Comparison of ENCODE assay signal across 1 cellular context in the genomic region with DNA sequence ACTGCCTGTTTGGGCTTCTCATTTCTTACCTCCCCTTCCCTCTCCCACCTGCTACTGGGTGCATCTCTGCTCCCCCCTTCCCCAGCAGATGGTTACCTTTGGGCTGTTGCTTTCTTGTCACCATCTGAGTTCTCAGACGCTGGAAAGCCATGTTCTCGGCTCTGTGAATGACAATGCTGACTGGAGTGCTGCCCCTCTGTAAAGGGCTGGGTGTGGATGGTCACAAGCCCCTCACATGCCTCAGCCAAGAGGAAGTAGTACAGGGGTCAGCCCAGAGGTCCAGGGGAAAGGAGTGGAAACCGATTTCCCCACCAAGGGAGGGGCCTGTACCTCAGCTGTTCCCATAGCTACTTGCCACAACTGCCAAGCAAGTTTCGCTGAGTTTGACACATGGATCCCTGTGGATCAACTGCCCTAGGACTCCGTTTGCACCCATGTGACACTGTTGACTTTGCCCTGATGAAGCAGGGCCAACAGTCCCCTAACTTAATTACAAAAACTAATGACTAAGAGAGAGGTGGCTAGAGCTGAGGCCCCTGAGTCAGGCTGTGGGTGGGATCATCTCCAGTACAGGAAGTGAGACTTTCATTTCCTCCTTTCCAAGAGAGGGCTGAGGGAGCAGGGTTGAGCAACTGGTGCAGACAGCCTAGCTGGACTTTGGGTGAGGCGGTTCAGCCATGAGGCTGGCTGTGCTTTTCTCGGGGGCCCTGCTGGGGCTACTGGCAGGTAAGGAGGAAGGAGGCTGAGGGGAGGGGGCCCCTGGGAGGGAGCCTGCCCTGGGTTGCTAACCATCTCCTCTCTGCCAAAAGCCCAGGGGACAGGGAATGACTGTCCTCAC.
TF ChIP-seq lines count a peak whose summit lies in the region.

A gene with protein sequence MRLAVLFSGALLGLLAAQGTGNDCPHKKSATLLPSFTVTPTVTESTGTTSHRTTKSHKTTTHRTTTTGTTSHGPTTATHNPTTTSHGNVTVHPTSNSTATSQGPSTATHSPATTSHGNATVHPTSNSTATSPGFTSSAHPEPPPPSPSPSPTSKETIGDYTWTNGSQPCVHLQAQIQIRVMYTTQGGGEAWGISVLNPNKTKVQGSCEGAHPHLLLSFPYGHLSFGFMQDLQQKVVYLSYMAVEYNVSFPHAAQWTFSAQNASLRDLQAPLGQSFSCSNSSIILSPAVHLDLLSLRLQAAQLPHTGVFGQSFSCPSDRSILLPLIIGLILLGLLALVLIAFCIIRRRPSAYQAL (plus strand): TSS at position 638 of the 838 bp plus-strand sequence. CDS start 40 bp downstream, at position 678.

TF ChIP-seq in HEK293, 187 proteins besides CTCF, POLR2A, EP300 and RAD21 (continued from another document and continues in another):
- TF ChIP-seq, protein P1, sequence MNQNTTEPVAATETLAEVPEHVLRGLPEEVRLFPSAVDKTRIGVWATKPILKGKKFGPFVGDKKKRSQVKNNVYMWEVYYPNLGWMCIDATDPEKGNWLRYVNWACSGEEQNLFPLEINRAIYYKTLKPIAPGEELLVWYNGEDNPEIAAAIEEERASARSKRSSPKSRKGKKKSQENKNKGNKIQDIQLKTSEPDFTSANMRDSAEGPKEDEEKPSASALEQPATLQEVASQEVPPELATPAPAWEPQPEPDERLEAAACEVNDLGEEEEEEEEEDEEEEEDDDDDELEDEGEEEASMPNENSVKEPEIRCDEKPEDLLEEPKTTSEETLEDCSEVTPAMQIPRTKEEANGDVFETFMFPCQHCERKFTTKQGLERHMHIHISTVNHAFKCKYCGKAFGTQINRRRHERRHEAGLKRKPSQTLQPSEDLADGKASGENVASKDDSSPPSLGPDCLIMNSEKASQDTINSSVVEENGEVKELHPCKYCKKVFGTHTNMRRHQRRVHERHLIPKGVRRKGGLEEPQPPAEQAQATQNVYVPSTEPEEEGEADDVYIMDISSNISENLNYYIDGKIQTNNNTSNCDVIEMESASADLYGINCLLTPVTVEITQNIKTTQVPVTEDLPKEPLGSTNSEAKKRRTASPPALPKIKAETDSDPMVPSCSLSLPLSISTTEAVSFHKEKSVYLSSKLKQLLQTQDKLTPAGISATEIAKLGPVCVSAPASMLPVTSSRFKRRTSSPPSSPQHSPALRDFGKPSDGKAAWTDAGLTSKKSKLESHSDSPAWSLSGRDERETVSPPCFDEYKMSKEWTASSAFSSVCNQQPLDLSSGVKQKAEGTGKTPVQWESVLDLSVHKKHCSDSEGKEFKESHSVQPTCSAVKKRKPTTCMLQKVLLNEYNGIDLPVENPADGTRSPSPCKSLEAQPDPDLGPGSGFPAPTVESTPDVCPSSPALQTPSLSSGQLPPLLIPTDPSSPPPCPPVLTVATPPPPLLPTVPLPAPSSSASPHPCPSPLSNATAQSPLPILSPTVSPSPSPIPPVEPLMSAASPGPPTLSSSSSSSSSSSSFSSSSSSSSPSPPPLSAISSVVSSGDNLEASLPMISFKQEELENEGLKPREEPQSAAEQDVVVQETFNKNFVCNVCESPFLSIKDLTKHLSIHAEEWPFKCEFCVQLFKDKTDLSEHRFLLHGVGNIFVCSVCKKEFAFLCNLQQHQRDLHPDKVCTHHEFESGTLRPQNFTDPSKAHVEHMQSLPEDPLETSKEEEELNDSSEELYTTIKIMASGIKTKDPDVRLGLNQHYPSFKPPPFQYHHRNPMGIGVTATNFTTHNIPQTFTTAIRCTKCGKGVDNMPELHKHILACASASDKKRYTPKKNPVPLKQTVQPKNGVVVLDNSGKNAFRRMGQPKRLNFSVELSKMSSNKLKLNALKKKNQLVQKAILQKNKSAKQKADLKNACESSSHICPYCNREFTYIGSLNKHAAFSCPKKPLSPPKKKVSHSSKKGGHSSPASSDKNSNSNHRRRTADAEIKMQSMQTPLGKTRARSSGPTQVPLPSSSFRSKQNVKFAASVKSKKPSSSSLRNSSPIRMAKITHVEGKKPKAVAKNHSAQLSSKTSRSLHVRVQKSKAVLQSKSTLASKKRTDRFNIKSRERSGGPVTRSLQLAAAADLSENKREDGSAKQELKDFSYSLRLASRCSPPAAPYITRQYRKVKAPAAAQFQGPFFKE (tag by site-specific recombination; IDR thresholded peaks at IDR 0.05; ENCODE audit: borderline replicate concordance): no peak
- TF ChIP-seq MEIS1 (CRISPR knock-in tag; IDR thresholded peaks at IDR 0.05; ENCODE audit: borderline replicate concordance) (no peak), ZNF10 (tag by site-specific recombination; IDR thresholded peaks at IDR 0.05) (peak; percentile 46; the same call in 1 of the 2 replicates), GLI2 (tag by site-specific recombination; IDR thresholded peaks at IDR 0.05; ENCODE audit: borderline replicate concordance, low read depth) (no peak), ZNF560 (tag by site-specific recombination; IDR thresholded peaks at IDR 0.05; ENCODE audit: borderline replicate concordance) (no peak), ZXDB (tag by site-specific recombination; IDR thresholded peaks at IDR 0.05) (peak; percentile 62; the same call in 1 of the 2 replicates), ZNF214 (tag by site-specific recombination; IDR thresholded peaks at IDR 0.05; ENCODE audit: borderline replicate concordance) (no peak), ZBTB20 (tag by site-specific recombination; IDR thresholded peaks at IDR 0.05) (peak; percentile 76; the same call in 1 of the 2 replicates), ZFP37 (tag by site-specific recombination; IDR thresholded peaks at IDR 0.05) (peak; percentile 40), ZNF544 (tag by site-specific recombination; IDR thresholded peaks at IDR 0.05) (no peak), ZNF626 (tag by site-specific recombination; IDR thresholded peaks at IDR 0.05) (no peak), ZNF24 (tag by site-specific recombination; IDR thresholded peaks at IDR 0.05) (no peak), ZNF416 (tag by site-specific recombination; IDR thresholded peaks at IDR 0.05) (no peak), OSR2 (tag by site-specific recombination; IDR thresholded peaks at IDR 0.05) (no peak; the same call in 1 of the 2 replicates), ZNF549 (tag by site-specific recombination; IDR thresholded peaks at IDR 0.05) (no peak), ZNF837 (tag by site-specific recombination; IDR thresholded peaks at IDR 0.05) (no peak), ZNF677 (tag by site-specific recombination; IDR thresholded peaks at IDR 0.05) (no peak), HOXD13 (CRISPR knock-in tag; IDR thresholded peaks at IDR 0.05; ENCODE audit: borderline replicate concordance) (no peak), OVOL3 (tag by site-specific recombination; IDR thresholded peaks at IDR 0.05) (no peak), GLIS2 (tag by site-specific recombination; IDR thresholded peaks at IDR 0.05) (peak; percentile 55), ZNF791 (tag by site-specific recombination; IDR thresholded peaks at IDR 0.05) (no peak), ZNF239 (tag by site-specific recombination; IDR thresholded peaks at IDR 0.05) (no peak), ZBTB8A (tag by site-specific recombination; IDR thresholded peaks at IDR 0.05) (no peak; the same call in 1 of the 2 replicates), ZNF548 (tag by site-specific recombination; IDR thresholded peaks at IDR 0.05) (no peak), ZNF174 (tag by site-specific recombination; IDR thresholded peaks at IDR 0.05) (no peak), ZNF248 (tag by site-specific recombination; IDR thresholded peaks at IDR 0.05) (no peak), BCL11A (tag by site-specific recombination; IDR thresholded peaks at IDR 0.05; ENCODE audit: low read depth) (peak; percentile 78), ZFHX2 (tag by site-specific recombination; conservative IDR thresholded peaks at IDR 0.05) (no peak), KLF9 (tag by site-specific recombination; IDR thresholded peaks at IDR 0.05; ENCODE audit: low read depth) (0 out of 2 replicates have a peak, but pooled peaks have one; percentile 17), ZBTB17 (tag by site-specific recombination; IDR thresholded peaks at IDR 0.05) (peak; percentile 97), ZNF223 (tag by site-specific recombination; IDR thresholded peaks at IDR 0.05) (no peak), ZNF555 (tag by site-specific recombination; conservative IDR thresholded peaks at IDR 0.05) (no peak)
- TF ChIP-seq, protein P2, sequence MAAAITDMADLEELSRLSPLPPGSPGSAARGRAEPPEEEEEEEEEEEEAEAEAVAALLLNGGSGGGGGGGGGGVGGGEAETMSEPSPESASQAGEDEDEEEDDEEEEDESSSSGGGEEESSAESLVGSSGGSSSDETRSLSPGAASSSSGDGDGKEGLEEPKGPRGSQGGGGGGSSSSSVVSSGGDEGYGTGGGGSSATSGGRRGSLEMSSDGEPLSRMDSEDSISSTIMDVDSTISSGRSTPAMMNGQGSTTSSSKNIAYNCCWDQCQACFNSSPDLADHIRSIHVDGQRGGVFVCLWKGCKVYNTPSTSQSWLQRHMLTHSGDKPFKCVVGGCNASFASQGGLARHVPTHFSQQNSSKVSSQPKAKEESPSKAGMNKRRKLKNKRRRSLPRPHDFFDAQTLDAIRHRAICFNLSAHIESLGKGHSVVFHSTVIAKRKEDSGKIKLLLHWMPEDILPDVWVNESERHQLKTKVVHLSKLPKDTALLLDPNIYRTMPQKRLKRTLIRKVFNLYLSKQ (tag by site-specific recombination; IDR thresholded peaks at IDR 0.05; ENCODE audit: borderline replicate concordance): no peak
- TF ChIP-seq, protein P3, sequence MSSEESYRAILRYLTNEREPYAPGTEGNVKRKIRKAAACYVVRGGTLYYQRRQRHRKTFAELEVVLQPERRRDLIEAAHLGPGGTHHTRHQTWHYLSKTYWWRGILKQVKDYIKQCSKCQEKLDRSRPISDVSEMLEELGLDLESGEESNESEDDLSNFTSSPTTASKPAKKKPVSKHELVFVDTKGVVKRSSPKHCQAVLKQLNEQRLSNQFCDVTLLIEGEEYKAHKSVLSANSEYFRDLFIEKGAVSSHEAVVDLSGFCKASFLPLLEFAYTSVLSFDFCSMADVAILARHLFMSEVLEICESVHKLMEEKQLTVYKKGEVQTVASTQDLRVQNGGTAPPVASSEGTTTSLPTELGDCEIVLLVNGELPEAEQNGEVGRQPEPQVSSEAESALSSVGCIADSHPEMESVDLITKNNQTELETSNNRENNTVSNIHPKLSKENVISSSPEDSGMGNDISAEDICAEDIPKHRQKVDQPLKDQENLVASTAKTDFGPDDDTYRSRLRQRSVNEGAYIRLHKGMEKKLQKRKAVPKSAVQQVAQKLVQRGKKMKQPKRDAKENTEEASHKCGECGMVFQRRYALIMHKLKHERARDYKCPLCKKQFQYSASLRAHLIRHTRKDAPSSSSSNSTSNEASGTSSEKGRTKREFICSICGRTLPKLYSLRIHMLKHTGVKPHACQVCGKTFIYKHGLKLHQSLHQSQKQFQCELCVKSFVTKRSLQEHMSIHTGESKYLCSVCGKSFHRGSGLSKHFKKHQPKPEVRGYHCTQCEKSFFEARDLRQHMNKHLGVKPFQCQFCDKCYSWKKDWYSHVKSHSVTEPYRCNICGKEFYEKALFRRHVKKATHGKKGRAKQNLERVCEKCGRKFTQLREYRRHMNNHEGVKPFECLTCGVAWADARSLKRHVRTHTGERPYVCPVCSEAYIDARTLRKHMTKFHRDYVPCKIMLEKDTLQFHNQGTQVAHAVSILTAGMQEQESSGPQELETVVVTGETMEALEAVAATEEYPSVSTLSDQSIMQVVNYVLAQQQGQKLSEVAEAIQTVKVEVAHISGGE (tag by site-specific recombination; conservative IDR thresholded peaks at IDR 0.05; ENCODE audit: low read depth): peak; percentile 42; the same call in 1 of the 2 replicates
- TF ChIP-seq, protein P4, sequence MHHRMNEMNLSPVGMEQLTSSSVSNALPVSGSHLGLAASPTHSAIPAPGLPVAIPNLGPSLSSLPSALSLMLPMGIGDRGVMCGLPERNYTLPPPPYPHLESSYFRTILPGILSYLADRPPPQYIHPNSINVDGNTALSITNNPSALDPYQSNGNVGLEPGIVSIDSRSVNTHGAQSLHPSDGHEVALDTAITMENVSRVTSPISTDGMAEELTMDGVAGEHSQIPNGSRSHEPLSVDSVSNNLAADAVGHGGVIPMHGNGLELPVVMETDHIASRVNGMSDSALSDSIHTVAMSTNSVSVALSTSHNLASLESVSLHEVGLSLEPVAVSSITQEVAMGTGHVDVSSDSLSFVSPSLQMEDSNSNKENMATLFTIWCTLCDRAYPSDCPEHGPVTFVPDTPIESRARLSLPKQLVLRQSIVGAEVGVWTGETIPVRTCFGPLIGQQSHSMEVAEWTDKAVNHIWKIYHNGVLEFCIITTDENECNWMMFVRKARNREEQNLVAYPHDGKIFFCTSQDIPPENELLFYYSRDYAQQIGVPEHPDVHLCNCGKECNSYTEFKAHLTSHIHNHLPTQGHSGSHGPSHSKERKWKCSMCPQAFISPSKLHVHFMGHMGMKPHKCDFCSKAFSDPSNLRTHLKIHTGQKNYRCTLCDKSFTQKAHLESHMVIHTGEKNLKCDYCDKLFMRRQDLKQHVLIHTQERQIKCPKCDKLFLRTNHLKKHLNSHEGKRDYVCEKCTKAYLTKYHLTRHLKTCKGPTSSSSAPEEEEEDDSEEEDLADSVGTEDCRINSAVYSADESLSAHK (tag by site-specific recombination; IDR thresholded peaks at IDR 0.05): peak; percentile 78
- TF ChIP-seq, protein P5, sequence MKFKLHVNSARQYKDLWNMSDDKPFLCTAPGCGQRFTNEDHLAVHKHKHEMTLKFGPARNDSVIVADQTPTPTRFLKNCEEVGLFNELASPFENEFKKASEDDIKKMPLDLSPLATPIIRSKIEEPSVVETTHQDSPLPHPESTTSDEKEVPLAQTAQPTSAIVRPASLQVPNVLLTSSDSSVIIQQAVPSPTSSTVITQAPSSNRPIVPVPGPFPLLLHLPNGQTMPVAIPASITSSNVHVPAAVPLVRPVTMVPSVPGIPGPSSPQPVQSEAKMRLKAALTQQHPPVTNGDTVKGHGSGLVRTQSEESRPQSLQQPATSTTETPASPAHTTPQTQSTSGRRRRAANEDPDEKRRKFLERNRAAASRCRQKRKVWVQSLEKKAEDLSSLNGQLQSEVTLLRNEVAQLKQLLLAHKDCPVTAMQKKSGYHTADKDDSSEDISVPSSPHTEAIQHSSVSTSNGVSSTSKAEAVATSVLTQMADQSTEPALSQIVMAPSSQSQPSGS (tag by site-specific recombination; IDR thresholded peaks at IDR 0.05; ENCODE audit: low read depth): no peak
- TF ChIP-seq, protein P6, sequence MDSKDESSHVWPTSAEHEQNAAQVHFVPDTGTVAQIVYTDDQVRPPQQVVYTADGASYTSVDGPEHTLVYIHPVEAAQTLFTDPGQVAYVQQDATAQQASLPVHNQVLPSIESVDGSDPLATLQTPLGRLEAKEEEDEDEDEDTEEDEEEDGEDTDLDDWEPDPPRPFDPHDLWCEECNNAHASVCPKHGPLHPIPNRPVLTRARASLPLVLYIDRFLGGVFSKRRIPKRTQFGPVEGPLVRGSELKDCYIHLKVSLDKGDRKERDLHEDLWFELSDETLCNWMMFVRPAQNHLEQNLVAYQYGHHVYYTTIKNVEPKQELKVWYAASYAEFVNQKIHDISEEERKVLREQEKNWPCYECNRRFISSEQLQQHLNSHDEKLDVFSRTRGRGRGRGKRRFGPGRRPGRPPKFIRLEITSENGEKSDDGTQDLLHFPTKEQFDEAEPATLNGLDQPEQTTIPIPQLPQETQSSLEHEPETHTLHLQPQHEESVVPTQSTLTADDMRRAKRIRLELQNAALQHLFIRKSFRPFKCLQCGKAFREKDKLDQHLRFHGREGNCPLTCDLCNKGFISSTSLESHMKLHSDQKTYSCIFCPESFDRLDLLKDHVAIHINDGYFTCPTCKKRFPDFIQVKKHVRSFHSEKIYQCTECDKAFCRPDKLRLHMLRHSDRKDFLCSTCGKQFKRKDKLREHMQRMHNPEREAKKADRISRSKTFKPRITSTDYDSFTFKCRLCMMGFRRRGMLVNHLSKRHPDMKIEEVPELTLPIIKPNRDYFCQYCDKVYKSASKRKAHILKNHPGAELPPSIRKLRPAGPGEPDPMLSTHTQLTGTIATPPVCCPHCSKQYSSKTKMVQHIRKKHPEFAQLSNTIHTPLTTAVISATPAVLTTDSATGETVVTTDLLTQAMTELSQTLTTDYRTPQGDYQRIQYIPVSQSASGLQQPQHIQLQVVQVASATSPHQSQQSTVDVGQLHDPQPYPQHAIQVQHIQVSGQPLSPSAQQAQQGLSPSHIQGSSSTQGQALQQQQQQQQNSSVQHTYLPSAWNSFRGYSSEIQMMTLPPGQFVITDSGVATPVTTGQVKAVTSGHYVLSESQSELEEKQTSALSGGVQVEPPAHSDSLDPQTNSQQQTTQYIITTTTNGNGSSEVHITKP (tag by site-specific recombination; IDR thresholded peaks at IDR 0.05): peak; percentile 78
